Comparison of ENCODE assay signal across 26 cellular contexts in the genomic region with DNA sequence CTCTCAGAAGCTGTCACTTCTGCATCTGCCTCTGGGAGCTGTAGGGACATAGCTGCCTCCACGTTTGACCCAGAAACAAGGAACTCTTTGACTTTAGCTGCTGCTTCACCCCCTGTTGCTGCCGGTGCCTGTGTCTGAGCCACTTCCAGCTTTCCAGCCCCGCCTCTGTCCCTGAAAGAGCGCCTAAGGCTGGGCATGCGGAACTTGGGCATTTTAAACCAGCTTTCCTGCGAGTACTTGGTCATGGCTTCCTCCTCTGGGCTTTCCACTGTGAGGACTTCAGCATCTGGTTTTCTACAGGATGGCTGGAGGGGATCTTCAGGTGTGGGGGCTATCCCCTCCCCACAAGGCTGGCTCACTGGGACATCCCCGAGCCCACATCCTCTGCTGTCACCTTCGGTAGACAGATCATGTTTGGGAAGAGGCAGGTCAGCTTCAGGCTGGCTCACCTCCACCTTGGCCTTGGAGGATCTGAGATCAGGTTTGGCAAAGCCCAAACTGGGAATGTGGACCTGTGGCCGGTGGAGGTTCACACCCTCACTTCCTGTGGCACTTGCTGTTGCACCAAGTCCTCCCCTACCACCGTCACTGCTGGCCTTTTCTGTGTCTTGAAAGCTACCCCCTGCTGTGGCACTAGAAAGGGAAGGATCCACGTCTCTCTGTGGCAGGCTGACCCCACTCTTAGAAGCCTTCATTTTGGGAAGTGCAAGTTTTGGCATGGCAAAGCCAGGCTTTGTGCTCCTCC. TPM values are rescaled to one million over a fixed set of nuclear protein-coding genes. Genes with fewer than 3 reads are reported as not detected.
A peak's percentile ranks its signal among the peaks of the same experiment; 100 is the strongest.
DNase-seq lines count a peak whose midpoint lies in the region; ATAC-seq, FAIRE-seq and TF ChIP-seq lines count a peak whose summit lies in the region.
"Had no signal": no experiment of that assay in that cellular context is flagged by ENCODE, and none has a peak within 500 bp of the region (broad histone marks: within the 10 kb centered on the region; RNA-seq: fewer than 3 reads in every experiment).

No MANE protein-coding gene starts in this region.

- no peak overlapping the region for H3K4me3 Mint-ChIP-seq in activated T-helper 1 cell treated with anti-CD3 and anti-CD28 coated beads, Interleukin-12 subunit alpha, Interleukin-12 subunit beta, Interleukin-2, Interleukin-4 antibody, amounts not matched to agents 30 ng/mL and 10 ng/mL and 1 ng/mL, durations not matched to agents 14 hours and 24 hours and 36 hours
- H3K4me3 Mint-ChIP-seq: activated naive CD8-positive, alpha-beta T cell; activated T-cell treated with anti-CD3 and anti-CD28 coated beads, Interleukin-2, amount 50 U/mL, for 72 hours; CD14-positive monocyte; natural killer cell treated with Interleukin-12 subunit alpha and Interleukin-12 subunit beta and Interleukin-15 and Interleukin-18, amount 100 ng/mL, for 72 hours; stimulated activated naive CD8-positive, alpha-beta T cell treated with anti-CD3 and anti-CD28 coated beads, Interleukin-15, Interleukin-2, amounts not matched to agents 100 ng/mL and 50 ng/mL, for 24 hours; T-helper 1 cell treated with Interleukin-12 subunit alpha and Interleukin-12 subunit beta and Interleukin-4 antibody, amounts not matched to agents 30 μg/mL and 1 μg/mL, for 36 hours had no signal

- intact Hi-C loops in posterior vena cava (cut with DNase I): no loop called here
- intact Hi-C loops in activated T-helper 1 cell treated with anti-CD3 and anti-CD28 coated beads, Interleukin-12 subunit alpha, Interleukin-12 subunit beta, Interleukin-2, Interleukin-4 antibody, amounts not matched to agents 30 ng/mL and 10 ng/mL and 1 ng/mL, durations not matched to agents 14 hours and 24 hours and 36 hours (cut with micrococcal nuclease): no loop called here

- DNase-seq in GM13976 (ENCODE audit: low spot score) (peak; percentile 12), Peyer's patch (peak in 2 of 3 donors; percentile 21 to 37), foreskin melanocyte (peak; percentile 32), posterior vena cava (ENCODE audit: low spot score) (peak; percentile 54), T1000 (lab: John Stamatoyannopoulos, UW) (no peak), GM12892 (ENCODE audit: insufficient read length) (no peak)
- DNase-seq in activated T-helper 1 cell treated with anti-CD3 and anti-CD28 coated beads, Interleukin-12 subunit alpha, Interleukin-12 subunit beta, Interleukin-2, Interleukin-4 antibody, amounts not matched to agents 30 ng/mL and 10 ng/mL and 1 ng/mL, durations not matched to agents 14 hours and 24 hours and 36 hours (ENCODE audit: low spot score): no peak
- DNase-seq: activated CD4-positive, alpha-beta T cell treated with anti-CD3 and anti-CD28 coated beads for 48 hours; activated T-cell treated with anti-CD3 and anti-CD28 coated beads, Interleukin-2, amount 50 U/mL, for 72 hours; EL; GM23248; NK-92 treated with Interleukin-12 subunit alpha and Interleukin-12 subunit beta, amount 100 ng/mL, for 24 hours; stimulated activated CD4-positive, alpha-beta T cell treated with anti-CD3 and anti-CD28 coated beads, Interleukin-15, amount 100 ng/mL, for 24 hours had no signal

- TF ChIP-seq POLR2A in Peyer's patch (IDR thresholded peaks at IDR 0.05) (no peak), GM12892 (IDR thresholded peaks at IDR 0.05; ENCODE audit: low read depth, low read length) (no peak)

- no peak overlapping the region for H3K27ac Mint-ChIP-seq in activated T-helper 1 cell treated with anti-CD3 and anti-CD28 coated beads, Interleukin-12 subunit alpha, Interleukin-12 subunit beta, Interleukin-2, Interleukin-4 antibody, amounts not matched to agents 30 ng/mL and 10 ng/mL and 1 ng/mL, durations not matched to agents 14 hours and 24 hours and 36 hours
- H3K27ac Mint-ChIP-seq: activated naive CD8-positive, alpha-beta T cell; activated T-cell treated with anti-CD3 and anti-CD28 coated beads, Interleukin-2, amount 50 U/mL, for 72 hours; natural killer cell treated with Interleukin-12 subunit alpha and Interleukin-12 subunit beta and Interleukin-15 and Interleukin-18, amount 100 ng/mL, for 72 hours; stimulated activated naive CD8-positive, alpha-beta T cell treated with anti-CD3 and anti-CD28 coated beads, Interleukin-15, Interleukin-2, amounts not matched to agents 100 ng/mL and 50 ng/mL, for 24 hours; T-helper 1 cell treated with Interleukin-12 subunit alpha and Interleukin-12 subunit beta and Interleukin-4 antibody, amounts not matched to agents 30 μg/mL and 1 μg/mL, for 36 hours had no signal

- no peaks in the 10 kb centered on the region for H3K36me3 Mint-ChIP-seq in activated T-helper 1 cell treated with anti-CD3 and anti-CD28 coated beads, Interleukin-12 subunit alpha, Interleukin-12 subunit beta, Interleukin-2, Interleukin-4 antibody, amounts not matched to agents 30 ng/mL and 10 ng/mL and 1 ng/mL, durations not matched to agents 14 hours and 24 hours and 36 hours (ENCODE audit: low read depth)
- H3K36me3 Mint-ChIP-seq: activated naive CD8-positive, alpha-beta T cell; CD14-positive monocyte; natural killer cell treated with Interleukin-12 subunit alpha and Interleukin-12 subunit beta and Interleukin-15 and Interleukin-18, amount 100 ng/mL, for 72 hours had no signal

- H3K27ac ChIP-seq in Peyer's patch: no peak overlapping the region
- H3K27ac ChIP-seq: ascending aorta, GM23248, parathyroid adenoma, thyroid gland had no signal

- no peaks in the 10 kb centered on the region for H3K4me1 Mint-ChIP-seq in activated T-helper 1 cell treated with anti-CD3 and anti-CD28 coated beads, Interleukin-12 subunit alpha, Interleukin-12 subunit beta, Interleukin-2, Interleukin-4 antibody, amounts not matched to agents 30 ng/mL and 10 ng/mL and 1 ng/mL, durations not matched to agents 14 hours and 24 hours and 36 hours (ENCODE audit: low read depth)
- H3K4me1 Mint-ChIP-seq: CD14-positive monocyte had no signal

- no peaks in the 10 kb centered on the region for H3K9me3 Mint-ChIP-seq in activated T-helper 1 cell treated with anti-CD3 and anti-CD28 coated beads, Interleukin-12 subunit alpha, Interleukin-12 subunit beta, Interleukin-2, Interleukin-4 antibody, amounts not matched to agents 30 ng/mL and 10 ng/mL and 1 ng/mL, durations not matched to agents 14 hours and 24 hours and 36 hours
- H3K9me3 Mint-ChIP-seq: activated T-cell treated with anti-CD3 and anti-CD28 coated beads, Interleukin-2, amount 50 U/mL, for 72 hours; CD14-positive monocyte; natural killer cell treated with Interleukin-12 subunit alpha and Interleukin-12 subunit beta and Interleukin-15 and Interleukin-18, amount 100 ng/mL, for 72 hours; stimulated activated naive CD8-positive, alpha-beta T cell treated with anti-CD3 and anti-CD28 coated beads, Interleukin-15, Interleukin-2, amounts not matched to agents 100 ng/mL and 50 ng/mL, for 24 hours; T-helper 1 cell treated with Interleukin-12 subunit alpha and Interleukin-12 subunit beta and Interleukin-4 antibody, amounts not matched to agents 30 μg/mL and 1 μg/mL, for 36 hours had no signal

- H3K9me3 ChIP-seq in Peyer's patch: no peaks in the 10 kb centered on the region
- H3K9me3 ChIP-seq: ascending aorta, thyroid gland had no signal

- no peak for TF ChIP-seq CTCF in GM13976 (IDR thresholded peaks at IDR 0.05; ENCODE audit: borderline replicate concordance, control extremely low read depth, extremely low read depth, insufficient read depth, missing control alignments)
- no peak for TF ChIP-seq CTCF in Peyer's patch (IDR thresholded peaks at IDR 0.05)

- FAIRE-seq in GM12892 (lab: Jason Lieb, UNC): no peak
- FAIRE-seq: D721Med had no signal

- no peaks in the 10 kb centered on the region for H3K27me3 ChIP-seq in Peyer's patch
- H3K27me3 ChIP-seq: ascending aorta, thyroid gland had no signal

- H3K4me1 ChIP-seq in Peyer's patch: no peaks in the 10 kb centered on the region
- H3K4me1 ChIP-seq: ascending aorta had no signal

- no peak for ATAC-seq in GM21360 (IDR thresholded peaks at IDR 0.05; ENCODE audit: unreplicated experiment)
- ATAC-seq: activated T-cell treated with anti-CD3 and anti-CD28 coated beads, Interleukin-2, amount 50 U/mL, for 72 hours; natural killer cell treated with Interleukin-12 subunit alpha and Interleukin-12 subunit beta and Interleukin-15 and Interleukin-18, amount 100 ng/mL, for 72 hours; Panc1 had no signal

- no peak overlapping the region for H3K4me3 ChIP-seq in Peyer's patch
- H3K4me3 ChIP-seq: ascending aorta, GM23248, thyroid gland had no signal

- peaks cover 6% of the 10 kb centered on the region for H3K27me3 Mint-ChIP-seq in activated T-helper 1 cell treated with anti-CD3 and anti-CD28 coated beads, Interleukin-12 subunit alpha, Interleukin-12 subunit beta, Interleukin-2, Interleukin-4 antibody, amounts not matched to agents 30 ng/mL and 10 ng/mL and 1 ng/mL, durations not matched to agents 14 hours and 24 hours and 36 hours (ENCODE audit: insufficient read depth)
- H3K27me3 Mint-ChIP-seq: activated naive CD8-positive, alpha-beta T cell; stimulated activated naive CD8-positive, alpha-beta T cell treated with anti-CD3 and anti-CD28 coated beads, Interleukin-15, Interleukin-2, amounts not matched to agents 100 ng/mL and 50 ng/mL, for 24 hours had no signal

- in situ Hi-C loops in GM13976 (cut with MboI; ENCODE audit: low sequenced_read_pairs, unreplicated experiment): no loop called here

- no peaks in the 10 kb centered on the region for H3K36me3 ChIP-seq in Peyer's patch
- H3K36me3 ChIP-seq: thyroid gland had no signal

RNA-seq across cellular contexts. Expression of gene PLD4, which starts 15.2 kb away (rescaled TPM):
- 1 to 10 TPM in 2 of 4 donors, not detected in 2; 1.7 to 4.1 TPM for total RNA-seq in Peyer's patch
- total RNA-seq in posterior vena cava: under 1 TPM in 1 of 2 donors, not detected in 1; 0.24 TPM
- 0.10 and 0.21 TPM in 2 replicates for total RNA-seq in activated T-helper 1 cell treated with anti-CD3 and anti-CD28 coated beads, Interleukin-12 subunit alpha, Interleukin-12 subunit beta, Interleukin-2, Interleukin-4 antibody, amounts not matched to agents 30 ng/mL and 10 ng/mL and 1 ng/mL, durations not matched to agents 14 hours and 24 hours and 36 hours
- polyA plus RNA-seq in GM12892 (2012; ENCODE audit: missing spikeins): 0.30 TPM
- total RNA-seq: ascending aorta; GM23248; M059J; natural killer cell treated with Interleukin-12 subunit alpha and Interleukin-12 subunit beta and Interleukin-15 and Interleukin-18, amount 100 ng/mL, for 72 hours; NCI-H460 had no signal
- polyA plus RNA-seq: GM23248 had no signal

RNA-seq across cellular contexts. Expression of gene AHNAK2, which starts 38.3 kb away (rescaled TPM):
- total RNA-seq in Peyer's patch: 10 to 100 TPM in 3 of 4 donors, 1 to 10 TPM in 1; 3.2 to 19.0 (median 10.7) TPM
- total RNA-seq in posterior vena cava: 100 to 1,000 TPM; 242 to 274 TPM
- total RNA-seq in activated T-helper 1 cell treated with anti-CD3 and anti-CD28 coated beads, Interleukin-12 subunit alpha, Interleukin-12 subunit beta, Interleukin-2, Interleukin-4 antibody, amounts not matched to agents 30 ng/mL and 10 ng/mL and 1 ng/mL, durations not matched to agents 14 hours and 24 hours and 36 hours: 0.02 and 0.05 TPM in 2 replicates
- polyA plus RNA-seq in GM12892 (2012; ENCODE audit: missing spikeins): not detected
- total RNA-seq: natural killer cell treated with Interleukin-12 subunit alpha and Interleukin-12 subunit beta and Interleukin-15 and Interleukin-18, amount 100 ng/mL, for 72 hours had no signal

RNA-seq across cellular contexts. Expression of gene CLBA1, which starts 45.8 kb away (rescaled TPM):
- total RNA-seq in Peyer's patch (1 to 10 TPM in 2 of 4 donors, under 1 TPM in 1, not detected in 1; 0.88 to 3.8 (median 2.8) TPM), posterior vena cava (1 to 10 TPM; 4.7 to 5.6 TPM)
- total RNA-seq in activated T-helper 1 cell treated with anti-CD3 and anti-CD28 coated beads, Interleukin-12 subunit alpha, Interleukin-12 subunit beta, Interleukin-2, Interleukin-4 antibody, amounts not matched to agents 30 ng/mL and 10 ng/mL and 1 ng/mL, durations not matched to agents 14 hours and 24 hours and 36 hours: 3.1 TPM in 2 replicates
- 2.1 TPM for polyA plus RNA-seq in GM12892 (2012; ENCODE audit: missing spikeins)

Comparison
In these comparisons a context has a peak if more than half of its experiments do, and no peak if none do; other contexts are left out.
1. DNase-seq: peak in GM13976 (single experiment), Peyer's patch (2 of 3), foreskin melanocyte (single experiment) and posterior vena cava (single experiment); none in activated T-helper 1 cell treated with anti-CD3 and anti-CD28 coated beads, Interleukin-12 subunit alpha, Interleukin-12 subunit beta, Interleukin-2, Interleukin-4 antibody, amounts not matched to agents 30 ng/mL and 10 ng/mL and 1 ng/mL, durations not matched to agents 14 hours and 24 hours and 36 hours (single experiment), T1000 (single experiment) and GM12892 (single experiment).
2. RNA of gene AHNAK2, which starts 38.3 kb away (total RNA-seq): 242 to 274 TPM in posterior vena cava; 3.2 to 19.0 TPM in Peyer's patch and 0.02 to 0.05 TPM in activated T-helper 1 cell treated with anti-CD3 and anti-CD28 coated beads, Interleukin-12 subunit alpha, Interleukin-12 subunit beta, Interleukin-2, Interleukin-4 antibody, amounts not matched to agents 30 ng/mL and 10 ng/mL and 1 ng/mL, durations not matched to agents 14 hours and 24 hours and 36 hours; every median in the first group is over 10 times any median in the second.